13 cellular contexts compared by ENCODE assay signal in genomic region chr6:170405311-170405975, GRCh38.
DNase-seq lines count a peak whose midpoint lies in the region; FAIRE-seq and TF ChIP-seq lines count a peak whose summit lies in the region.
"Had no signal": no experiment of that assay in that cellular context is flagged by ENCODE, and none has a peak within 500 bp of the region (broad histone marks: within the 10 kb centered on the region; RNA-seq: fewer than 3 reads in every experiment).

No MANE protein-coding gene starts in this region.

- intact Hi-C loops in stomach (cut with DNase I; ENCODE audit: low total_unique reads), result no loop called here

- H3K27me3 ChIP-seq in SJSA1 (replicated peaks), result no peaks in the 10 kb centered on the region
- no peaks in the 10 kb centered on the region for H3K27me3 ChIP-seq in stomach

- no peak for TF ChIP-seq POLR2A in H54 (IDR thresholded peaks at IDR 0.05; ENCODE audit: low read depth, low read length)
- no peak for TF ChIP-seq POLR2A in stomach (IDR thresholded peaks at IDR 0.05)

- H3K4me3 ChIP-seq in SJSA1, result no peak overlapping the region
- no peak overlapping the region for H3K4me3 ChIP-seq in fibroblast of mammary gland (ENCODE audit: control insufficient read depth, low read depth, low read length)
- no peak overlapping the region for H3K4me3 ChIP-seq in stomach
- H3K4me3 ChIP-seq: K562 had no signal

- H3K27ac ChIP-seq in SJSA1 (peak overlapping the region; percentile 94), stomach (no peak overlapping the region)

- 84 to 89% (median 86%) methylated on average over 8 of the region's 8 CpGs for WGBS in stomach, 5 donors

- H3K4me1 ChIP-seq in SJSA1 (replicated peaks), result peaks cover 49% of the 10 kb centered on the region
- no peaks in the 10 kb centered on the region for H3K4me1 ChIP-seq in stomach

- TF ChIP-seq CTCF in fibroblast of mammary gland (conservative IDR thresholded peaks at IDR 0.05; ENCODE audit: control insufficient read depth, insufficient read depth, low read depth, low read length), result no peak
- no peak for TF ChIP-seq CTCF in stomach (IDR thresholded peaks at IDR 0.05)

- FAIRE-seq in H54 (lab: Jason Lieb, UNC), result no peak
- FAIRE-seq: endometrium, K562 had no signal

- DNase-seq in H54 (ENCODE audit: insufficient read length, low spot score) (peak; percentile 47), SJSA1 (ENCODE audit: low read depth in 1 of 2, low spot score in 2 of 2) (peak; percentile 91 to 96), fibroblast of mammary gland (ENCODE audit: low read depth) (peak; percentile 95), renal cortical epithelial cell (ENCODE audit: low read depth) (peak; percentile 96), iPS-NIHi11 (ENCODE audit: low spot score) (no peak), NCI-H510A (lab: John Stamatoyannopoulos, UW) (no peak), stomach (no peak)
- DNase-seq: activated T-cell treated with anti-CD3 and anti-CD28 coated beads, Interleukin-2, amount 50 U/mL, for 4 hours; GF-D8; NCI-H524 treated with DMSO at 0.1 percent for 48 hours; stimulated activated naive CD4-positive, alpha-beta T cell treated with Interleukin-2 at 50 U/mL for 16 hours had no signal

- TF ChIP-seq EP300 in stomach (IDR thresholded peaks at IDR 0.05), result no peak

- no peaks in the 10 kb centered on the region for H3K9me3 ChIP-seq in SJSA1 (replicated peaks)
- peaks cover 0 to 5% (median 0%) of the 10 kb centered on the region in 4 donors for H3K9me3 ChIP-seq in stomach

- H3K36me3 ChIP-seq in SJSA1 (peaks cover 51% of the 10 kb centered on the region), stomach (peaks cover 11 to 70% (median 66%) of the 10 kb centered on the region in 4 donors)

Comparison
In these comparisons a context has a peak if more than half of its experiments do, and no peak if none do; other contexts are left out.
1. DNase-seq: peak in H54 (single experiment), SJSA1 (2 of 2), fibroblast of mammary gland (single experiment) and renal cortical epithelial cell (single experiment); none in iPS-NIHi11 (single experiment), NCI-H510A (single experiment) and stomach (single experiment).